Comparison of ENCODE assay signal across 10 cellular contexts in genomic region chr19:3975637-3976087, GRCh38. TPM values are rescaled to one million over a fixed set of nuclear protein-coding genes. Genes with fewer than 3 reads are reported as not detected.
DNase-seq lines count a peak whose midpoint lies in the region; ATAC-seq and TF ChIP-seq lines count a peak whose summit lies in the region.
"Had no signal": no experiment of that assay in that cellular context is flagged by ENCODE, and none has a peak within 500 bp of the region (broad histone marks: within the 10 kb centered on the region; RNA-seq: fewer than 3 reads in every experiment).

No MANE protein-coding gene starts in this region.

- no peak overlapping the region for H3K27ac ChIP-seq in CD4-positive, alpha-beta T cell (ENCODE audit: low read depth, low read length)
- 0 out of 2 replicates have a peak overlapping the region, but pooled peaks have one; percentile 28 for H3K27ac ChIP-seq in HCT116 (ENCODE audit: low read depth, low read length)
- no peak overlapping the region for H3K27ac ChIP-seq in caudate nucleus (ENCODE audit: low read depth, low read length)

- H3K9ac ChIP-seq in HCT116 (ENCODE audit: low read length) = no peak overlapping the region

- ATAC-seq in CD4-positive, alpha-beta T cell (ENCODE audit: poor library complexity) = no peak
- ATAC-seq in HCT116 (no peak), HG03432 (IDR thresholded peaks at IDR 0.05; ENCODE audit: unreplicated experiment) (no peak)
- ATAC-seq in activated CD4-positive, CD25-positive, alpha-beta regulatory T cell treated with anti-CD3 and anti-CD28 coated beads, Interleukin-2, amount 50 U/mL, for 24 hours = no peak
- ATAC-seq: gastroesophageal sphincter had no signal

- H3K27me3 Mint-ChIP-seq in CD4-positive, alpha-beta T cell = no peaks in the 10 kb centered on the region
- peaks cover 14% of the 10 kb centered on the region for H3K27me3 Mint-ChIP-seq in endothelial cell (ENCODE audit: unreplicated experiment)
- H3K27me3 Mint-ChIP-seq: dendritic cell treated with granulocyte-macrophage colony-stimulating factor and Interleukin-4, amounts not matched to agents 40 ng/mL and 50 ng/mL, for 4 days had no signal

- intact Hi-C loops in CD4-positive, alpha-beta T cell (cut with DNase I, micrococcal nuclease) = no loop called here
- intact Hi-C loops in HCT116 (cut with micrococcal nuclease) = no loop called here

- H3K9me2 ChIP-seq in HCT116 (ENCODE audit: insufficient read depth) = no peaks in the 10 kb centered on the region

- RAD21 ChIA-PET in HCT116 (lab: Charles Lee; ENCODE audit: low non-redundant PET in 1 of 2, low total read pairs in 2 of 2, uncharacterized antibody in 2 of 2, unreplicated experiment in 2 of 2) = no interaction called here

- no peak for DNase-seq in CD4-positive, alpha-beta T cell
- DNase-seq in HCT116 (ENCODE audit: low read depth, low spot score) (no peak), endothelial cell (ENCODE audit: low spot score) (no peak), caudate nucleus (lab: John Stamatoyannopoulos, UW) (no peak)
- DNase-seq: Caco-2 had no signal

- no peaks in the 10 kb centered on the region for H3K27me3 ChIP-seq in CD4-positive, alpha-beta T cell (ENCODE audit: control insufficient read depth, insufficient read depth, low read length)
- no peaks in the 10 kb centered on the region for H3K27me3 ChIP-seq in HCT116 (ENCODE audit: insufficient read depth, low read length)
- H3K27me3 ChIP-seq: gastroesophageal sphincter had no signal

- no peak overlapping the region for H3K4me2 ChIP-seq in HCT116 (ENCODE audit: low read length)

- no peak for TF ChIP-seq POLR2A in HCT116 (IDR thresholded peaks at IDR 0.05; ENCODE audit: borderline replicate concordance, extremely low read depth, insufficient read depth, insufficient read length)

- POLR2A ChIA-PET in CD4-positive, alpha-beta T cell (lab: Charles Lee) = interaction anchor here (0.7 to 2.4 kb wide), 4 partner anchors 8 to 14 kb away, joined by 3 to 9 read pairs (median 6); partner anchors contain the start of gene EEF2
- POLR2A ChIA-PET in HCT116 (lab: Charles Lee) = interaction anchor here (0.5 to 1.5 kb wide), 3 partner anchors 9 to 160 kb away, joined by 3 to 9 read pairs (median 9); partner anchors contain the start of gene EEF2

- H3K9me3 ChIP-seq in CD4-positive, alpha-beta T cell (ENCODE audit: control insufficient read depth, low read length) = no peaks in the 10 kb centered on the region
- no peaks in the 10 kb centered on the region for H3K9me3 ChIP-seq in HCT116 (ENCODE audit: control insufficient read depth in 1 of 2, insufficient read depth in 1 of 2, low read depth in 1 of 2, low read length in 2 of 2)
- H3K9me3 ChIP-seq: Caco-2, gastroesophageal sphincter had no signal

- H4K20me1 ChIP-seq in HCT116 (ENCODE audit: insufficient read depth) = peaks cover 44% of the 10 kb centered on the region; the same call in 1 of the 2 replicates

- peak overlapping the region; percentile 60 for H3K4me3 Mint-ChIP-seq in CD4-positive, alpha-beta T cell
- peak overlapping the region; percentile 14 for H3K4me3 Mint-ChIP-seq in endothelial cell (ENCODE audit: unreplicated experiment)
- H3K4me3 Mint-ChIP-seq: dendritic cell treated with granulocyte-macrophage colony-stimulating factor and Interleukin-4, amounts not matched to agents 40 ng/mL and 50 ng/mL, for 4 days had no signal

- TF ChIP-seq CTCF in CD4-positive, alpha-beta T cell (IDR thresholded peaks at IDR 0.05) = no peak
- TF ChIP-seq CTCF in HCT116 (IDR thresholded peaks at IDR 0.05 in 2 of 3, conservative IDR thresholded peaks at IDR 0.05 in 1 of 3; ENCODE audit: borderline replicate concordance in 1 of 3, insufficient read depth in 1 of 3, low read depth in 2 of 3, low read length in 2 of 3) = no peak
- no peak for TF ChIP-seq CTCF in endothelial cell (IDR thresholded peaks at IDR 0.05; ENCODE audit: unreplicated experiment)

- H3K27ac Mint-ChIP-seq in CD4-positive, alpha-beta T cell = peak overlapping the region; percentile 49
- no peak overlapping the region for H3K27ac Mint-ChIP-seq in endothelial cell (ENCODE audit: unreplicated experiment)
- H3K27ac Mint-ChIP-seq: dendritic cell treated with granulocyte-macrophage colony-stimulating factor and Interleukin-4, amounts not matched to agents 40 ng/mL and 50 ng/mL, for 4 days had no signal

- H3K4me1 Mint-ChIP-seq in CD4-positive, alpha-beta T cell (ENCODE audit: low read depth) = peaks cover 11% of the 10 kb centered on the region
- no peaks in the 10 kb centered on the region for H3K4me1 Mint-ChIP-seq in endothelial cell (ENCODE audit: unreplicated experiment)

- peaks cover 43 to 53% of the 10 kb centered on the region in 2 experiments for H3K36me3 ChIP-seq in HCT116 (ENCODE audit: control insufficient read depth in 1 of 2, insufficient read depth in 2 of 2, low read length in 2 of 2)

- TF ChIP-seq RAD21 in HCT116 (IDR thresholded peaks at IDR 0.05; ENCODE audit: low read depth) = no peak

- no peak overlapping the region for H2AFZ ChIP-seq in HCT116 (ENCODE audit: low read depth, low read length, poor library complexity, severe bottlenecking)

- no peaks in the 10 kb centered on the region for H3K9me3 Mint-ChIP-seq in CD4-positive, alpha-beta T cell
- no peaks in the 10 kb centered on the region for H3K9me3 Mint-ChIP-seq in endothelial cell (ENCODE audit: unreplicated experiment)
- H3K9me3 Mint-ChIP-seq: dendritic cell treated with granulocyte-macrophage colony-stimulating factor and Interleukin-4, amounts not matched to agents 40 ng/mL and 50 ng/mL, for 4 days had no signal

- CTCF ChIA-PET in CD4-positive, alpha-beta T cell (lab: Charles Lee) = interaction anchor here (0.8 kb wide), 1 partner anchor 12 kb away, joined by 3 read pairs; no protein-coding TSS in a partner anchor
- CTCF ChIA-PET in HCT116 (lab: Charles Lee) = interaction anchor here (1.5 kb wide), 2 partner anchors 12 to 123 kb away, joined by 5 read pairs; no protein-coding TSS in a partner anchor

- BruUV-seq in HCT116 (replicated peaks; lab: Mats Ljungman, UMichigan) = no TSS peak

- peaks cover 56% of the 10 kb centered on the region for H3K36me3 Mint-ChIP-seq in CD4-positive, alpha-beta T cell (ENCODE audit: low read depth)
- peaks cover 12% of the 10 kb centered on the region for H3K36me3 Mint-ChIP-seq in endothelial cell (ENCODE audit: low read depth, unreplicated experiment)

- no peak overlapping the region for H3K4me3 ChIP-seq in HCT116 (replicated peaks in 1 of 2; ENCODE audit: low read depth in 1 of 2, low read length in 2 of 2)
- H3K4me3 ChIP-seq: gastroesophageal sphincter had no signal

- H3K79me2 ChIP-seq in HCT116 (ENCODE audit: insufficient read depth, low read length) = peaks cover 57% of the 10 kb centered on the region

- peaks cover 0 to 14% of the 10 kb centered on the region in 2 experiments; a peak in 3 of 4 replicates for H3K4me1 ChIP-seq in HCT116 (ENCODE audit: control insufficient read depth in 1 of 2, insufficient read depth in 2 of 2, low read length in 2 of 2)
- H3K4me1 ChIP-seq: Caco-2 had no signal

TF ChIP-seq in HCT116, 20 proteins besides CTCF, POLR2A, EP300 and RAD21:
- TF ChIP-seq ZNF274 (IDR thresholded peaks at IDR 0.05; ENCODE audit: low read depth, low read length) (no peak), ELF1 (IDR thresholded peaks at IDR 0.05; ENCODE audit: borderline replicate concordance, low read depth) (no peak), ZFX (IDR thresholded peaks at IDR 0.05) (no peak), MAX (IDR thresholded peaks at IDR 0.05) (no peak), POLR2AphosphoS5 (IDR thresholded peaks at IDR 0.05; ENCODE audit: low read depth, low read length) (0 out of 2 replicates have a peak, but pooled peaks have one; percentile 37), SIN3A (IDR thresholded peaks at IDR 0.05; ENCODE audit: low read depth) (0 out of 2 replicates have a peak, but pooled peaks have one; percentile 10), SP1 (IDR thresholded peaks at IDR 0.05; ENCODE audit: low read depth) (no peak), CEBPB (IDR thresholded peaks at IDR 0.05; ENCODE audit: low read depth) (no peak), EZH2 (IDR thresholded peaks at IDR 0.05) (no peak)

RNA-seq across cellular contexts. Expression of gene DAPK3, which starts 4.8 kb away (rescaled TPM):
- total RNA-seq in CD4-positive, alpha-beta T cell = 10 to 100 TPM; 21.1 to 22.9 TPM
- total RNA-seq in HCT116 (2021; ENCODE audit: unreplicated experiment) (54.8 TPM), endothelial cell (ENCODE audit: unreplicated experiment) (316 TPM)
- polyA plus RNA-seq in HCT116 (2012) = 48.0 and 62.1 TPM in 2 replicates

RNA-seq across cellular contexts. Expression of gene EEF2, which starts 9.6 kb away (rescaled TPM):
- 1,000 to 10,000 TPM; 2,756 to 2,866 TPM for total RNA-seq in CD4-positive, alpha-beta T cell
- total RNA-seq in HCT116 (2021; ENCODE audit: unreplicated experiment) (3,796 TPM), endothelial cell (ENCODE audit: unreplicated experiment) (2,896 TPM)
- 3,320 and 3,735 TPM in 2 replicates for polyA plus RNA-seq in HCT116 (2012)

RNA-seq across cellular contexts. Expression of gene PIAS4, which starts 31.9 kb away (rescaled TPM):
- 10 to 100 TPM; 14.5 to 16.5 TPM for total RNA-seq in CD4-positive, alpha-beta T cell
- 28.4 TPM for total RNA-seq in HCT116 (2021; ENCODE audit: unreplicated experiment)
- polyA plus RNA-seq in HCT116 (2012) = 15.6 and 19.9 TPM in 2 replicates
- total RNA-seq in endothelial cell (ENCODE audit: unreplicated experiment) = 41.2 TPM

RNA-seq across cellular contexts. Expression of gene NMRK2, which starts 42.8 kb away (rescaled TPM):
- not detected for total RNA-seq in CD4-positive, alpha-beta T cell
- total RNA-seq in HCT116 (2021; ENCODE audit: unreplicated experiment) (not detected), endothelial cell (ENCODE audit: unreplicated experiment) (1.4 TPM)
- polyA plus RNA-seq in HCT116 (2012) = not detected in 2 replicates
- total RNA-seq: Caco-2, omental fat pad had no signal
